Comparison of ENCODE assay signal across 10 cellular contexts in the genomic region with DNA sequence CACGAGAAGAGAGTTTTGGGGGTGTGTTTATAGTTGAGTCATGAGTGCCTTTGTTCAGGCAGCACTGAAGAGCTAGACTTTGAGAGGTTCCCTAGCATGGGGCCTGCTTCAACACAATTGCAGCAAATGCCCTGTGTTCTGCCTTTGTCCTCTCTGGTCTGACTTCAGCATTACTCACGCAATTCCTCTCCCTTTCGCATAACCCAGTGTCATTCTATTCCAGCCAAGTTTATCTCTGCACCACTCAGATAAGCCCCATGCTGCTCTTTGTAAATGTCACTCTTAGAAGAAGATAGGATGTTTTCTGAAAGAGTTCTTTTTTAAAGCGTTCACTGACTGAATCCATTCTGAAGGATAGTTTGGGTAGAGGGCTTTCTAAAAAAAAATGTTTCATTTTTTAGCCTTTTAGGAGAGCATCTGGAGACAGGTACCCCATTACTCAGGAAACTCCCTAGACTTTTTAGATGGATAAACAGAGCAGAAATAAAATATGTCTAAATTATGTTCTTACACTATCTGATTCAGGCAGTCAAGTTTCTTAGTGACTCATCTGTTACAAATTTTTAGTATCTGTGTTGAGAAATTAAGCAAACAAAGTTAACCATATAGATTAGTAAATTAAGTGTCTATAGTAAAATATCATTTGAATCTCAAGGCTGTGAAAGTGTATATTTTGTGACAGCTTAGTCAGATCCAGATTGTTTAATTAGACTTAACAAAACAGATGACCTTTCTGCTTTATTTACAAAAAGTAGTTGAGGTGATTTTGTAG.
DNase-seq lines count a peak whose midpoint lies in the region; ATAC-seq and TF ChIP-seq lines count a peak whose summit lies in the region.
"Had no signal": no experiment of that assay in that cellular context is flagged by ENCODE, and none has a peak within 500 bp of the region (broad histone marks: within the 10 kb centered on the region; RNA-seq: fewer than 3 reads in every experiment).

No MANE protein-coding gene starts in this region.

- H3K36me3 ChIP-seq in A673 (ENCODE audit: insufficient read depth, low read length, poor library complexity, severe bottlenecking): no peaks in the 10 kb centered on the region
- no peaks in the 10 kb centered on the region for H3K36me3 ChIP-seq in mammary epithelial cell (ENCODE audit: insufficient read depth, low read length)
- H3K36me3 ChIP-seq in iPS-20b (ENCODE audit: insufficient read depth, low read depth, low read length): no peaks in the 10 kb centered on the region
- H3K36me3 ChIP-seq: SJCRH30 had no signal

- H3K27ac ChIP-seq in A673 (ENCODE audit: low read depth, low read length, poor library complexity, severe bottlenecking) (no peak overlapping the region), mammary epithelial cell (ENCODE audit: insufficient read depth, low read depth, low read length) (peak overlapping the region; percentile 78), iPS-20b (ENCODE audit: low read length) (peak overlapping the region; percentile 70)
- H3K27ac ChIP-seq: SJCRH30 had no signal

- H3K4me1 ChIP-seq in A673 (ENCODE audit: insufficient read depth, low read length, poor library complexity, severe bottlenecking) (no peaks in the 10 kb centered on the region), mammary epithelial cell (ENCODE audit: insufficient read depth, low read length) (no peaks in the 10 kb centered on the region), iPS-20b (ENCODE audit: insufficient read depth, low read length) (peaks cover 44% of the 10 kb centered on the region)
- H3K4me1 ChIP-seq: SJCRH30 had no signal

- DNase-seq in A673 (ENCODE audit: low spot score): peak; percentile 41
- DNase-seq in NCI-H146 (lab: John Stamatoyannopoulos, UW): peak; percentile 82
- DNase-seq in mammary epithelial cell: peak; percentile 91
- no peak for DNase-seq in activated CD8-positive, alpha-beta memory T cell treated with anti-CD3 and anti-CD28 coated beads, Interleukin-2, amount 50 U/mL, for 48 hours
- DNase-seq in sciatic nerve (ENCODE audit: low spot score): no peak
- DNase-seq in NCI-H446 (lab: John Stamatoyannopoulos, UW): no peak
- DNase-seq: AML-193 had no signal

- H3K4me3 ChIP-seq in A673 (ENCODE audit: low read depth, low read length, poor library complexity, severe bottlenecking): no peak overlapping the region
- no peak overlapping the region for H3K4me3 ChIP-seq in mammary epithelial cell (replicated peaks in 1 of 3; ENCODE audit: insufficient read depth in 1 of 3, low read depth in 2 of 3, low read length in 3 of 3)
- peak overlapping the region; percentile 13; the same call in 1 of the 2 replicates for H3K4me3 ChIP-seq in iPS-20b (ENCODE audit: low read length)
- H3K4me3 ChIP-seq: SJCRH30 had no signal

- no peak overlapping the region for H2AFZ ChIP-seq in mammary epithelial cell (ENCODE audit: low read depth, low read length)

- ATAC-seq in HG03045 (IDR thresholded peaks at IDR 0.05; ENCODE audit: unreplicated experiment) (no peak), sciatic nerve (no peak)

- in situ Hi-C loops in mammary epithelial cell (cut with MboI; ENCODE audit: low sequenced_read_pairs in 2 of 2): no loop called here

- intact Hi-C loops in A673 (cut with micrococcal nuclease; ENCODE audit: unreplicated experiment) (no loop called here), mammary epithelial cell (cut with micrococcal nuclease) (loop anchor here (10.0 kb wide), 1 partner anchor 379 kb away; no protein-coding TSS in a partner anchor), sciatic nerve (cut with DNase I) (no loop called here)

- CTCF ChIA-PET in A673 (lab: Charles Lee): no interaction called here
- CTCF ChIA-PET in mammary epithelial cell (lab: Charles Lee; ENCODE audit: low non-redundant PET): no interaction called here

- no peak for TF ChIP-seq CTCF in A673 (conservative IDR thresholded peaks at IDR 0.05; ENCODE audit: low read depth, low read length)
- TF ChIP-seq CTCF in mammary epithelial cell (conservative IDR thresholded peaks at IDR 0.05 in 1 of 2, IDR thresholded peaks at IDR 0.05 in 1 of 2; ENCODE audit: extremely low read depth in 1 of 2, insufficient read depth in 1 of 2, low read depth in 1 of 2, low read length in 2 of 2): no peak

- POLR2A ChIA-PET in A673 (lab: Charles Lee; ENCODE audit: low non-redundant PET): no interaction called here

- H3K27me3 ChIP-seq in A673 (replicated peaks; ENCODE audit: insufficient read depth, low read depth, low read length, poor library complexity) (no peaks in the 10 kb centered on the region), mammary epithelial cell (ENCODE audit: insufficient read depth, low read length) (no peaks in the 10 kb centered on the region), iPS-20b (ENCODE audit: insufficient read depth, low read length) (no peaks in the 10 kb centered on the region)
- H3K27me3 ChIP-seq: SJCRH30 had no signal

- no peaks in the 10 kb centered on the region for H3K9me3 ChIP-seq in A673 (ENCODE audit: low read depth, low read length, poor library complexity, severe bottlenecking)
- no peaks in the 10 kb centered on the region for H3K9me3 ChIP-seq in mammary epithelial cell (replicated peaks; ENCODE audit: insufficient read depth, low read length)
- H3K9me3 ChIP-seq in iPS-20b (ENCODE audit: insufficient read depth, low read depth, low read length): no peaks in the 10 kb centered on the region
- H3K9me3 ChIP-seq: SJCRH30 had no signal

- no TSS peak for BruUV-seq in A673 (replicated peaks; lab: Mats Ljungman, UMichigan)
- BruUV-seq in mammary epithelial cell (replicated peaks; lab: Mats Ljungman, UMichigan): TSS peak; percentile 65

- WGBS in mammary epithelial cell (ENCODE audit: low coverage, missing lambda C conversion rate): 33% methylated on average over 4 of the region's 4 CpGs

- H3K9ac ChIP-seq in mammary epithelial cell (ENCODE audit: insufficient read depth, low read length) (no peak overlapping the region), iPS-20b (ENCODE audit: low read depth, low read length) (peak overlapping the region; percentile 64)

- no peaks in the 10 kb centered on the region for H3K79me2 ChIP-seq in mammary epithelial cell (ENCODE audit: insufficient read depth, low read length)

- H4K20me1 ChIP-seq in mammary epithelial cell (ENCODE audit: insufficient read depth, low read length): no peaks in the 10 kb centered on the region

- dilution Hi-C loops in mammary epithelial cell (cut with HindIII; ENCODE audit: low sequenced_read_pairs): no loop called here

- H3K4me2 ChIP-seq in mammary epithelial cell (ENCODE audit: insufficient read depth, low read depth, low read length): no peak overlapping the region

Comparison
In these comparisons a context has a peak if more than half of its experiments do, and no peak if none do; other contexts are left out.
1. DNase-seq: peak in A673 (single experiment), NCI-H146 (single experiment) and mammary epithelial cell (single experiment); none in activated CD8-positive, alpha-beta memory T cell treated with anti-CD3 and anti-CD28 coated beads, Interleukin-2, amount 50 U/mL, for 48 hours (single experiment), sciatic nerve (single experiment) and NCI-H446 (0 of 2).